In genomic region chr6:111660531-111660930, GRCh38 we compare ENCODE assay signal across 16 cellular contexts.
"Had no signal": no experiment of that assay in that cellular context is flagged by ENCODE, and none has a peak within 500 bp of the region (broad histone marks: within the 10 kb centered on the region; RNA-seq: fewer than 3 reads in every experiment).

No MANE protein-coding gene starts in this region.

- H3K27me3 ChIP-seq: foreskin keratinocyte, heart left ventricle had no signal

- ATAC-seq: foreskin keratinocyte; heart left ventricle; naive thymus-derived CD4-positive, alpha-beta T cell; sciatic nerve had no signal

- DNase-seq: effector CD4-positive, alpha-beta T cell; endodermal cell; erythroblast; foreskin keratinocyte; heart left ventricle; hippocampal formation; kidney glomerular epithelial cell; mammary epithelial cell; naive thymus-derived CD4-positive, alpha-beta T cell; nephron progenitor cell; stimulated activated CD4-positive, alpha-beta T cell treated with anti-CD3 and anti-CD28 coated beads, Interleukin-12 subunit alpha, Interleukin-12 subunit beta, amount 100 ng/mL, for 4 hours; stimulated activated naive CD4-positive, alpha-beta T cell treated with Interleukin-2 at 50 U/mL for 16 hours; trophoblast cell had no signal

- H3K4me3 Mint-ChIP-seq: endodermal cell; naive thymus-derived CD4-positive, alpha-beta T cell had no signal

- H3K27ac ChIP-seq: coronary artery, foreskin keratinocyte had no signal

- H3K9me3 Mint-ChIP-seq: endodermal cell, nephron progenitor cell had no signal

- H3K9me3 ChIP-seq: heart left ventricle had no signal

- H3K27me3 Mint-ChIP-seq: naive thymus-derived CD4-positive, alpha-beta T cell had no signal

- H3K4me3 ChIP-seq: coronary artery, heart left ventricle, skin epidermis had no signal

- H3K27ac Mint-ChIP-seq: nephron progenitor cell had no signal
